Comparison of ENCODE assay signal across 10 cellular contexts in the genomic region with DNA sequence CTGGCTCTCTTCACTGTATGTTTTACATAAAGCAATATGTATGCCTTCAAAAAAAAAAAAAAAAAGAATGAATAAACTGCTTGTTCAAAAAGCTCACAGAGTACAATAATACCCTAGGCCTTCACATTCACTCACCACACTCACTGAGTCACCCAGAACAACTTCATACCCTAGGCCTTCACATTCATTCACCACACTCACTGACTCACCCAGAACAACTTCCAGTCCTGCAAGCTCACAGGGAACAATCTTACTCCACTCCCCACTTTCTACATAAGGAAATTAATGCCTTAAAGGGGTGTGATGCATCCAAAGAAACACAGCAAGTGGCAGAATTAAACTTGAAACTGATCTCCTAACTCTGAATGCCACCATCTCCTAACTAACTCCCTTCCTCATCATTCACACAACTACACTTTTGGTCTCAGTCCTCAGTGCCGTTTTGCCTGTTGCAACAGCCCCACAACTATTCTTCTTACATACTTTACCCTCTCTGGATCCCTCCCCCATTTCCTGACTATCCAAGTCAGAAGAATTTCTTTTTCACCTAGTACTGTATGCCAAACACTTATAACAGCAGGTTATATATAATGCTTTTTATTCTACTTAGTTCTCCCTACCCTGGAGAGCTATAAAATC. TPM values are rescaled to one million over a fixed set of nuclear protein-coding genes. Genes with fewer than 3 reads are reported as not detected.
DNase-seq lines count a peak whose midpoint lies in the region; ATAC-seq and TF ChIP-seq lines count a peak whose summit lies in the region.
"Had no signal": no experiment of that assay in that cellular context is flagged by ENCODE, and none has a peak within 500 bp of the region (broad histone marks: within the 10 kb centered on the region; RNA-seq: fewer than 3 reads in every experiment).

No MANE protein-coding gene starts in this region.

- intact Hi-C loops in HCT116 (cut with micrococcal nuclease) = no loop called here
- intact Hi-C loops in activated T-helper 1 cell treated with anti-CD3 and anti-CD28 coated beads, Interleukin-12 subunit alpha, Interleukin-12 subunit beta, Interleukin-2, Interleukin-4 antibody, amounts not matched to agents 30 ng/mL and 10 ng/mL and 1 ng/mL, durations not matched to agents 14 hours and 24 hours and 36 hours (cut with micrococcal nuclease) = no loop called here

- H3K4me2 ChIP-seq in HCT116 (ENCODE audit: low read length) = peak overlapping the region; percentile 42

- H3K4me1 ChIP-seq in HCT116 (ENCODE audit: control insufficient read depth in 1 of 2, insufficient read depth in 2 of 2, low read length in 2 of 2) = peaks cover 8 to 28% of the 10 kb centered on the region in 2 experiments; a peak in 3 of 4 replicates

- H3K9me3 Mint-ChIP-seq in activated T-helper 1 cell treated with anti-CD3 and anti-CD28 coated beads, Interleukin-12 subunit alpha, Interleukin-12 subunit beta, Interleukin-2, Interleukin-4 antibody, amounts not matched to agents 30 ng/mL and 10 ng/mL and 1 ng/mL, durations not matched to agents 14 hours and 24 hours and 36 hours = peaks cover 13% of the 10 kb centered on the region
- H3K9me3 Mint-ChIP-seq: natural killer cell treated with Interleukin-12 subunit alpha and Interleukin-12 subunit beta and Interleukin-15 and Interleukin-18, amount 100 ng/mL, for 72 hours had no signal

- peaks cover 5% of the 10 kb centered on the region for H3K4me1 Mint-ChIP-seq in activated T-helper 1 cell treated with anti-CD3 and anti-CD28 coated beads, Interleukin-12 subunit alpha, Interleukin-12 subunit beta, Interleukin-2, Interleukin-4 antibody, amounts not matched to agents 30 ng/mL and 10 ng/mL and 1 ng/mL, durations not matched to agents 14 hours and 24 hours and 36 hours (ENCODE audit: low read depth)

- H3K36me3 ChIP-seq in HCT116 (ENCODE audit: control insufficient read depth in 1 of 2, insufficient read depth in 2 of 2, low read length in 2 of 2) (no peaks in the 10 kb centered on the region), kidney epithelial cell (ENCODE audit: control insufficient read depth, insufficient read depth, low read length) (no peaks in the 10 kb centered on the region)

- CTCF ChIA-PET in HCT116 (lab: Charles Lee) = no interaction called here

- no peaks in the 10 kb centered on the region for H3K79me2 ChIP-seq in HCT116 (ENCODE audit: insufficient read depth, low read length)

- no peak overlapping the region for H2AFZ ChIP-seq in HCT116 (ENCODE audit: low read depth, low read length, poor library complexity, severe bottlenecking)

- no peaks in the 10 kb centered on the region for H3K9me3 ChIP-seq in HCT116 (ENCODE audit: control insufficient read depth in 1 of 2, insufficient read depth in 1 of 2, low read depth in 1 of 2, low read length in 2 of 2)

- DNase-seq in A172 (ENCODE audit: low spot score) (peak; percentile 88), HCT116 (ENCODE audit: low read depth, low spot score) (peak; percentile 70), kidney epithelial cell (ENCODE audit: low read depth) (peak; percentile 97), erythroblast (lab: John Stamatoyannopoulos, UW) (no peak), NCI-H1048 (lab: John Stamatoyannopoulos, UW) (no peak), NCI-H748 (lab: John Stamatoyannopoulos, UW; ENCODE audit: unreplicated experiment) (no peak)
- no peak for DNase-seq in activated T-helper 1 cell treated with anti-CD3 and anti-CD28 coated beads, Interleukin-12 subunit alpha, Interleukin-12 subunit beta, Interleukin-2, Interleukin-4 antibody, amounts not matched to agents 30 ng/mL and 10 ng/mL and 1 ng/mL, durations not matched to agents 14 hours and 24 hours and 36 hours (ENCODE audit: low spot score)
- DNase-seq: GOT3 had no signal

- no peaks in the 10 kb centered on the region for H4K20me1 ChIP-seq in HCT116 (ENCODE audit: insufficient read depth)

- RAD21 ChIA-PET in HCT116 (lab: Charles Lee; ENCODE audit: low non-redundant PET in 1 of 2, low total read pairs in 2 of 2, uncharacterized antibody in 2 of 2, unreplicated experiment in 2 of 2) = interaction anchor here in 1 of 2 experiments (0.6 kb wide), 1 partner anchor 1577 kb away, joined by 4 read pairs; no protein-coding TSS in a partner anchor

- ATAC-seq in HCT116 (peak; percentile 89), GM21515 (IDR thresholded peaks at IDR 0.05; ENCODE audit: unreplicated experiment) (no peak)

- H3K27me3 Mint-ChIP-seq in activated T-helper 1 cell treated with anti-CD3 and anti-CD28 coated beads, Interleukin-12 subunit alpha, Interleukin-12 subunit beta, Interleukin-2, Interleukin-4 antibody, amounts not matched to agents 30 ng/mL and 10 ng/mL and 1 ng/mL, durations not matched to agents 14 hours and 24 hours and 36 hours (ENCODE audit: insufficient read depth) = no peaks in the 10 kb centered on the region

- H3K27me3 ChIP-seq in HCT116 (ENCODE audit: insufficient read depth, low read length) (no peaks in the 10 kb centered on the region), kidney epithelial cell (ENCODE audit: control insufficient read depth, insufficient read depth, low read length) (no peaks in the 10 kb centered on the region)

- H3K9ac ChIP-seq in HCT116 (ENCODE audit: low read length) = peak overlapping the region; percentile 34; the same call in 1 of the 2 replicates

- POLR2A ChIA-PET in HCT116 (lab: Charles Lee) = interaction anchor here (2.1 kb wide), 1 partner anchor 9 kb away, joined by 13 read pairs; no protein-coding TSS in a partner anchor

- no peaks in the 10 kb centered on the region for H3K36me3 Mint-ChIP-seq in activated T-helper 1 cell treated with anti-CD3 and anti-CD28 coated beads, Interleukin-12 subunit alpha, Interleukin-12 subunit beta, Interleukin-2, Interleukin-4 antibody, amounts not matched to agents 30 ng/mL and 10 ng/mL and 1 ng/mL, durations not matched to agents 14 hours and 24 hours and 36 hours (ENCODE audit: low read depth)
- H3K36me3 Mint-ChIP-seq: natural killer cell treated with Interleukin-12 subunit alpha and Interleukin-12 subunit beta and Interleukin-15 and Interleukin-18, amount 100 ng/mL, for 72 hours had no signal

- TF ChIP-seq CTCF in HCT116 (IDR thresholded peaks at IDR 0.05 in 2 of 3, conservative IDR thresholded peaks at IDR 0.05 in 1 of 3; ENCODE audit: borderline replicate concordance in 1 of 3, insufficient read depth in 1 of 3, low read depth in 2 of 3, low read length in 2 of 3) (no peak), kidney epithelial cell (IDR thresholded peaks at IDR 0.05; ENCODE audit: insufficient read depth, low read length, poor library complexity, severe bottlenecking) (no peak)

- H3K4me3 Mint-ChIP-seq in activated T-helper 1 cell treated with anti-CD3 and anti-CD28 coated beads, Interleukin-12 subunit alpha, Interleukin-12 subunit beta, Interleukin-2, Interleukin-4 antibody, amounts not matched to agents 30 ng/mL and 10 ng/mL and 1 ng/mL, durations not matched to agents 14 hours and 24 hours and 36 hours = no peak overlapping the region
- H3K4me3 Mint-ChIP-seq: natural killer cell treated with Interleukin-12 subunit alpha and Interleukin-12 subunit beta and Interleukin-15 and Interleukin-18, amount 100 ng/mL, for 72 hours had no signal

- no peak for TF ChIP-seq POLR2A in HCT116 (IDR thresholded peaks at IDR 0.05; ENCODE audit: borderline replicate concordance, extremely low read depth, insufficient read depth, insufficient read length)
- TF ChIP-seq POLR2A in erythroblast (IDR thresholded peaks at IDR 0.05; ENCODE audit: low read length) = no peak

- no peaks in the 10 kb centered on the region for H3K9me2 ChIP-seq in HCT116 (ENCODE audit: insufficient read depth)

- no TSS peak for BruUV-seq in HCT116 (replicated peaks; lab: Mats Ljungman, UMichigan)

- no peak for TF ChIP-seq RAD21 in HCT116 (IDR thresholded peaks at IDR 0.05; ENCODE audit: low read depth)

- peak overlapping the region; percentile 40; the same call in 1 of the 2 replicates for H3K27ac ChIP-seq in HCT116 (ENCODE audit: low read depth, low read length)

- no peak overlapping the region for H3K4me3 ChIP-seq in HCT116 (replicated peaks in 1 of 2; ENCODE audit: low read depth in 1 of 2, low read length in 2 of 2)
- no peak overlapping the region for H3K4me3 ChIP-seq in kidney epithelial cell (ENCODE audit: low read depth, low read length)

- H3K27ac Mint-ChIP-seq in activated T-helper 1 cell treated with anti-CD3 and anti-CD28 coated beads, Interleukin-12 subunit alpha, Interleukin-12 subunit beta, Interleukin-2, Interleukin-4 antibody, amounts not matched to agents 30 ng/mL and 10 ng/mL and 1 ng/mL, durations not matched to agents 14 hours and 24 hours and 36 hours = peak overlapping the region; percentile 0
- H3K27ac Mint-ChIP-seq: natural killer cell treated with Interleukin-12 subunit alpha and Interleukin-12 subunit beta and Interleukin-15 and Interleukin-18, amount 100 ng/mL, for 72 hours had no signal

TF ChIP-seq in HCT116, 20 proteins besides CTCF, POLR2A, EP300 and RAD21:
- TF ChIP-seq FOSL1 (IDR thresholded peaks at IDR 0.05; ENCODE audit: low read depth) (peak; percentile 72), SRF (IDR thresholded peaks at IDR 0.05; ENCODE audit: low read depth) (peak; percentile 80), SP1 (IDR thresholded peaks at IDR 0.05; ENCODE audit: low read depth) (peak; percentile 62), ELF1 (IDR thresholded peaks at IDR 0.05; ENCODE audit: borderline replicate concordance, low read depth) (no peak), JUND (IDR thresholded peaks at IDR 0.05) (peak; percentile 67), CBX3 (IDR thresholded peaks at IDR 0.05; ENCODE audit: low read depth) (peak; percentile 65)
- TF ChIP-seq, protein P1, sequence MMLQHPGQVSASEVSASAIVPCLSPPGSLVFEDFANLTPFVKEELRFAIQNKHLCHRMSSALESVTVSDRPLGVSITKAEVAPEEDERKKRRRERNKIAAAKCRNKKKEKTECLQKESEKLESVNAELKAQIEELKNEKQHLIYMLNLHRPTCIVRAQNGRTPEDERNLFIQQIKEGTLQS (IDR thresholded peaks at IDR 0.05) = no peak
- TF ChIP-seq, protein P2, sequence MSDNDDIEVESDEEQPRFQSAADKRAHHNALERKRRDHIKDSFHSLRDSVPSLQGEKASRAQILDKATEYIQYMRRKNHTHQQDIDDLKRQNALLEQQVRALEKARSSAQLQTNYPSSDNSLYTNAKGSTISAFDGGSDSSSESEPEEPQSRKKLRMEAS (IDR thresholded peaks at IDR 0.05) = 0 out of 2 replicates have a peak, but pooled peaks have one; percentile 17

RNA-seq across cellular contexts. Expression of a gene that starts 34.2 kb away (rescaled TPM):
- total RNA-seq in A172 (2014; rRNA removed; shearing (Covaris generic)) = 2.6 and 10.4 TPM in 2 replicates
- 15.4 TPM for total RNA-seq in HCT116 (2021; ENCODE audit: unreplicated experiment)
- 9.3 and 9.7 TPM in 2 replicates for polyA plus RNA-seq in HCT116 (2012)
- 0.49 and 0.86 TPM in 2 replicates for total RNA-seq in activated T-helper 1 cell treated with anti-CD3 and anti-CD28 coated beads, Interleukin-12 subunit alpha, Interleukin-12 subunit beta, Interleukin-2, Interleukin-4 antibody, amounts not matched to agents 30 ng/mL and 10 ng/mL and 1 ng/mL, durations not matched to agents 14 hours and 24 hours and 36 hours
- total RNA-seq in kidney epithelial cell = 11.5 and 19.8 TPM in 2 replicates

Comparison
In these comparisons a context has a peak if more than half of its experiments do, and no peak if none do; other contexts are left out.
1. DNase-seq: peak in A172 (single experiment), HCT116 (single experiment) and kidney epithelial cell (single experiment); none in activated T-helper 1 cell treated with anti-CD3 and anti-CD28 coated beads, Interleukin-12 subunit alpha, Interleukin-12 subunit beta, Interleukin-2, Interleukin-4 antibody, amounts not matched to agents 30 ng/mL and 10 ng/mL and 1 ng/mL, durations not matched to agents 14 hours and 24 hours and 36 hours (single experiment), erythroblast (0 of 2), NCI-H1048 (single experiment) and NCI-H748 (single experiment).